11 cellular contexts compared by ENCODE assay signal in genomic region chr17:2222301-2222700, GRCh38.
DNase-seq lines count a peak whose midpoint lies in the region; ATAC-seq and TF ChIP-seq lines count a peak whose summit lies in the region.
"Had no signal": no experiment of that assay in that cellular context is flagged by ENCODE, and none has a peak within 500 bp of the region (broad histone marks: within the 10 kb centered on the region; RNA-seq: fewer than 3 reads in every experiment).

No MANE protein-coding gene starts in this region.

- H3K4me3 Mint-ChIP-seq in naive thymus-derived CD4-positive, alpha-beta T cell, result peak overlapping the region in 1 of 10 donors; percentile 34

- no peak overlapping the region for H3K9ac ChIP-seq in BLaER1 treated with 17β-estradiol and CSF1 and Interleukin-3, amounts not matched to agents 10 nM and 100 nM
- H3K9ac ChIP-seq in IMR-90 (ENCODE audit: low read depth, low read length), result no peak overlapping the region
- H3K9ac ChIP-seq: parathyroid adenoma had no signal

- H4K8ac ChIP-seq in IMR-90 (ENCODE audit: low read depth in 2 of 2, low read length in 2 of 2), result no peak overlapping the region

- CTCF ChIA-PET in IMR-90 (lab: Yijun Ruan, JAX), result interaction anchor here (1.1 kb wide), 1 partner anchor 9 kb away, joined by 5 read pairs; no protein-coding TSS in a partner anchor
- CTCF ChIA-PET in naive thymus-derived CD4-positive, alpha-beta T cell (lab: Charles Lee), result no interaction called here

- no peak overlapping the region for H2AFZ ChIP-seq in IMR-90 (replicated peaks; ENCODE audit: low read length, poor library complexity)
- H2AFZ ChIP-seq: parathyroid adenoma had no signal

- H3K27me3 Mint-ChIP-seq in naive thymus-derived CD4-positive, alpha-beta T cell, result no peaks in the 10 kb centered on the region

- no CpG with 5 or more reads among the region's 5 CpGs for WGBS in IMR-90 (ENCODE audit: extremely low coverage in 2 of 2, insufficient read length in 1 of 2), 2 experiments
- WGBS in esophagus muscularis mucosa, result 63% methylated on average over 5 of the region's 5 CpGs

- TF ChIP-seq CTCF in IMR-90 (conservative IDR thresholded peaks at IDR 0.05; ENCODE audit: low read depth, low read length) (no peak), esophagus muscularis mucosa (IDR thresholded peaks at IDR 0.05) (no peak), mucosa of descending colon (IDR thresholded peaks at IDR 0.05) (no peak)

- H4K91ac ChIP-seq in IMR-90 (ENCODE audit: insufficient read depth, low read depth, low read length), result no peak overlapping the region

- peak overlapping the region; percentile 49 for H2BK5ac ChIP-seq in IMR-90 (ENCODE audit: low read depth, low read length, poor library complexity, severe bottlenecking)

- no peak overlapping the region for H3K56ac ChIP-seq in IMR-90 (ENCODE audit: extremely low read depth, insufficient read depth, low read length)

- in situ Hi-C loops in IMR-90 (cut with MboI; ENCODE audit: low sequenced_read_pairs), result no loop called here

- 0 out of 2 replicates have a peak overlapping the region, but pooled peaks have one; percentile 32 for H2BK120ac ChIP-seq in IMR-90 (ENCODE audit: low read depth, low read length)

- peaks cover 32 to 76% (median 42%) of the 10 kb centered on the region in 11 experiments for H3K36me3 ChIP-seq in BLaER1 treated with 17β-estradiol and CSF1 and Interleukin-3, amounts not matched to agents 10 nM and 100 nM
- H3K36me3 ChIP-seq in IMR-90 (ENCODE audit: control insufficient read depth, insufficient read depth, low read length) (0 out of 2 replicates have a peak, but pooled peaks cover 1% of the 10 kb centered on the region), esophagus muscularis mucosa (peaks cover 0 to 15% (median 3%) of the 10 kb centered on the region in 4 donors), mucosa of descending colon (ENCODE audit: low read depth) (no peaks in the 10 kb centered on the region)
- peaks cover 0 to 4% (median 0%) of the 10 kb centered on the region in 3 experiments for H3K36me3 ChIP-seq in naive thymus-derived CD4-positive, alpha-beta T cell (ENCODE audit: control insufficient read depth in 2 of 3, insufficient read depth in 3 of 3, low read length in 3 of 3)

- H4K20me1 ChIP-seq in BLaER1 treated with 17β-estradiol and CSF1 and Interleukin-3, amounts not matched to agents 10 nM and 100 nM, result peaks cover 0 to 21% (median 10%) of the 10 kb centered on the region in 11 experiments; a peak in 11 of 22 replicates
- H4K20me1 ChIP-seq in IMR-90 (ENCODE audit: insufficient read depth, low read length), result no peaks in the 10 kb centered on the region

- peaks cover 21 to 51% (median 39%) of the 10 kb centered on the region in 10 experiments; a peak in 19 of 20 replicates for H3K4me1 ChIP-seq in BLaER1 treated with 17β-estradiol and CSF1 and Interleukin-3, amounts not matched to agents 10 nM and 100 nM
- H3K4me1 ChIP-seq in IMR-90 (ENCODE audit: control insufficient read depth, insufficient read depth, low read length), result peaks cover 13% of the 10 kb centered on the region
- H3K4me1 ChIP-seq in esophagus muscularis mucosa, result peaks cover 18 to 24% (median 22%) of the 10 kb centered on the region in 4 donors
- peaks cover 17 to 21% of the 10 kb centered on the region in 2 donors for H3K4me1 ChIP-seq in naive thymus-derived CD4-positive, alpha-beta T cell (ENCODE audit: control insufficient read depth in 2 of 2, insufficient read depth in 2 of 2, low read length in 2 of 2)
- no peaks in the 10 kb centered on the region for H3K4me1 ChIP-seq in mucosa of descending colon (ENCODE audit: low read depth)

- TF ChIP-seq EP300 in esophagus muscularis mucosa (IDR thresholded peaks at IDR 0.05), result no peak

- H3K4ac ChIP-seq in IMR-90 (ENCODE audit: low read depth, low read length), result peak overlapping the region; percentile 34; the same call in 1 of the 2 replicates

- H3K18ac ChIP-seq in IMR-90 (ENCODE audit: low read depth, low read length), result 0 out of 2 replicates have a peak overlapping the region, but pooled peaks have one; percentile 5

- no peak overlapping the region for H2AK5ac ChIP-seq in IMR-90 (ENCODE audit: low read depth, low read length)

- H3K27ac Mint-ChIP-seq in naive thymus-derived CD4-positive, alpha-beta T cell, result peak overlapping the region in 2 of 9 donors; percentile 61 to 72

- no peak overlapping the region for H4K5ac ChIP-seq in IMR-90 (ENCODE audit: low read depth, low read length)

- no peak overlapping the region for H3K27ac ChIP-seq in BLaER1 treated with 17β-estradiol and CSF1 and Interleukin-3, amounts not matched to agents 10 nM and 100 nM
- H3K27ac ChIP-seq in IMR-90 (ENCODE audit: insufficient read depth, low read length), result no peak overlapping the region
- peak overlapping the region; percentile 28 to 38 (median 37) for H3K27ac ChIP-seq in esophagus muscularis mucosa (replicated peaks in 1 of 4)
- H3K27ac ChIP-seq in naive thymus-derived CD4-positive, alpha-beta T cell (ENCODE audit: low read depth, low read length), result no peak overlapping the region
- H3K27ac ChIP-seq: parathyroid adenoma had no signal

- peaks cover 3% of the 10 kb centered on the region; the same call in 1 of the 2 replicates for H3K9me1 ChIP-seq in IMR-90 (ENCODE audit: insufficient read depth, low read length)

- dilution Hi-C loops in IMR-90 (cut with HindIII; ENCODE audit: low sequenced_read_pairs, unreplicated experiment), result no loop called here

- H3K23ac ChIP-seq in IMR-90 (ENCODE audit: low read depth, low read length), result no peak overlapping the region

- peaks cover 19 to 57% of the 10 kb centered on the region in 2 experiments for H3K79me1 ChIP-seq in IMR-90 (ENCODE audit: low read depth in 1 of 2, low read length in 2 of 2)

- no peak overlapping the region for H2BK15ac ChIP-seq in IMR-90 (ENCODE audit: low read depth, low read length)

- H3K36me3 Mint-ChIP-seq in naive thymus-derived CD4-positive, alpha-beta T cell, result peaks cover 3 to 36% (median 13%) of the 10 kb centered on the region in 5 donors

- TF ChIP-seq RAD21 in IMR-90 (IDR thresholded peaks at IDR 0.05; ENCODE audit: low read length), result no peak

- POLR2A ChIA-PET in IMR-90 (lab: Charles Lee; ENCODE audit: unreplicated experiment), result interaction anchor here (0.6 to 1.0 kb wide), 2 partner anchors 9 to 168 kb away, joined by 3 read pairs; no protein-coding TSS in a partner anchor
- POLR2A ChIA-PET in naive thymus-derived CD4-positive, alpha-beta T cell (lab: Charles Lee), result no interaction called here

- H2BK20ac ChIP-seq in IMR-90 (ENCODE audit: low read depth, low read length), result peak overlapping the region; percentile 22; the same call in 1 of the 2 replicates

- intact Hi-C loops in IMR-90 (cut with micrococcal nuclease), result no loop called here
- intact Hi-C loops in esophagus muscularis mucosa (cut with DNase I), result no loop called here
- intact Hi-C loops in naive thymus-derived CD4-positive, alpha-beta T cell (cut with micrococcal nuclease), result no loop called here
- intact Hi-C loops in mucosa of descending colon (cut with DNase I, micrococcal nuclease), result no loop called here

- peaks cover 0 to 12% (median 11%) of the 10 kb centered on the region in 11 experiments; a peak in 18 of 22 replicates for H3K9me3 ChIP-seq in BLaER1 treated with 17β-estradiol and CSF1 and Interleukin-3, amounts not matched to agents 10 nM and 100 nM (replicated peaks in 1 of 11)
- H3K9me3 ChIP-seq in IMR-90 (ENCODE audit: control insufficient read depth, insufficient read depth, low read length) (no peaks in the 10 kb centered on the region), esophagus muscularis mucosa (no peaks in the 10 kb centered on the region), mucosa of descending colon (no peaks in the 10 kb centered on the region)
- no peaks in the 10 kb centered on the region for H3K9me3 ChIP-seq in naive thymus-derived CD4-positive, alpha-beta T cell (ENCODE audit: control insufficient read depth in 2 of 3, low read length in 3 of 3)

- peak overlapping the region; percentile 23; the same call in 1 of the 2 replicates for H3K14ac ChIP-seq in IMR-90 (replicated peaks; ENCODE audit: low read depth, low read length)

- H2AK9ac ChIP-seq in IMR-90 (replicated peaks; ENCODE audit: low read depth, low read length, poor library complexity), result no peak overlapping the region

- DNase-seq in IMR-90, result no peak
- no peak for DNase-seq in esophagus muscularis mucosa (ENCODE audit: extremely low spot score)
- DNase-seq in naive thymus-derived CD4-positive, alpha-beta T cell, result no peak
- DNase-seq in NCI-H187 treated with DMSO at 0.1 percent for 48 hours (lab: John Stamatoyannopoulos, UW), result no peak
- no peak for DNase-seq in SIG-M5 treated with dmso at 0.1 percent for 504 hours (lab: John Stamatoyannopoulos, UW; ENCODE audit: unreplicated experiment)
- no peak for DNase-seq in mucosa of descending colon
- DNase-seq: NCI-H1694 had no signal

- peak overlapping the region in 6 of 11 experiments; percentile 45 to 67 (median 59); a peak in 4 of 22 replicates for H3K4me2 ChIP-seq in BLaER1 treated with 17β-estradiol and CSF1 and Interleukin-3, amounts not matched to agents 10 nM and 100 nM
- H3K4me2 ChIP-seq in IMR-90 (ENCODE audit: low read depth, low read length), result no peak overlapping the region

- TF ChIP-seq POLR2A in IMR-90 (IDR thresholded peaks at IDR 0.05; ENCODE audit: low read depth, low read length) (no peak), esophagus muscularis mucosa (IDR thresholded peaks at IDR 0.05; ENCODE audit: low read depth) (no peak)

- ATAC-seq in IMR-90 (ENCODE audit: low read depth) (peak; percentile 22), mucosa of descending colon (no peak)
- ATAC-seq in naive thymus-derived CD4-positive, alpha-beta T cell, result no peak
- no peak for ATAC-seq in activated CD4-positive, CD25-positive, alpha-beta regulatory T cell treated with anti-CD3 and anti-CD28 coated beads, Interleukin-2, amount 50 U/mL, for 24 hours

- H3K27me3 ChIP-seq in BLaER1 treated with 17β-estradiol and CSF1 and Interleukin-3, amounts not matched to agents 10 nM and 100 nM, result no peaks in the 10 kb centered on the region
- no peaks in the 10 kb centered on the region for H3K27me3 ChIP-seq in IMR-90 (ENCODE audit: control insufficient read depth, insufficient read depth, low read length)
- H3K27me3 ChIP-seq in esophagus muscularis mucosa, result no peaks in the 10 kb centered on the region
- no peaks in the 10 kb centered on the region for H3K27me3 ChIP-seq in naive thymus-derived CD4-positive, alpha-beta T cell (ENCODE audit: control insufficient read depth in 2 of 2, insufficient read depth in 2 of 2, low read length in 2 of 2)

- BruUV-seq in IMR-90 (replicated peaks; lab: Mats Ljungman, UMichigan), result no TSS peak

- no peaks in the 10 kb centered on the region for H3K9me3 Mint-ChIP-seq in naive thymus-derived CD4-positive, alpha-beta T cell

- no peak overlapping the region for H3K4me3 ChIP-seq in BLaER1 treated with 17β-estradiol and CSF1 and Interleukin-3, amounts not matched to agents 10 nM and 100 nM
- H3K4me3 ChIP-seq in IMR-90 (ENCODE audit: insufficient read depth, low read depth, low read length), result no peak overlapping the region
- H3K4me3 ChIP-seq in esophagus muscularis mucosa, result no peak overlapping the region
- H3K4me3 ChIP-seq in naive thymus-derived CD4-positive, alpha-beta T cell (ENCODE audit: low read length), result peak overlapping the region; percentile 4
- H3K4me3 ChIP-seq in mucosa of descending colon, result no peak overlapping the region
- H3K4me3 ChIP-seq: lung had no signal

- H3K4me1 Mint-ChIP-seq in naive thymus-derived CD4-positive, alpha-beta T cell, result peaks cover 17 to 55% (median 50%) of the 10 kb centered on the region in 7 donors

TF ChIP-seq in IMR-90, 13 proteins besides CTCF, POLR2A, EP300 and RAD21 (continues in another document):
- TF ChIP-seq CHD1 (IDR thresholded peaks at IDR 0.05; ENCODE audit: low read depth, low read length), result no peak

Comparison
In these comparisons a context has a peak if more than half of its experiments do, and no peak if none do; other contexts are left out.
1. H3K27ac ChIP-seq: peak in esophagus muscularis mucosa (4 of 4); none in BLaER1 treated with 17β-estradiol and CSF1 and Interleukin-3, amounts not matched to agents 10 nM and 100 nM (0 of 11), IMR-90 (single experiment) and naive thymus-derived CD4-positive, alpha-beta T cell (single experiment).